In genomic region chr1:236101233-236102200, GRCh38 we compare ENCODE assay signal across 1 cellular context.
TF ChIP-seq lines count a peak whose summit lies in the region.

No MANE protein-coding gene starts in this region.

TF ChIP-seq in HEK293, 187 proteins besides CTCF, POLR2A, EP300 and RAD21 (continued from another document and continues in another):
- TF ChIP-seq ZNF280D (tag by site-specific recombination; IDR thresholded peaks at IDR 0.05) (no peak), OSR2 (tag by site-specific recombination; IDR thresholded peaks at IDR 0.05) (no peak), FEZF1 (tag by site-specific recombination; IDR thresholded peaks at IDR 0.05) (no peak), YY2 (tag by site-specific recombination; IDR thresholded peaks at IDR 0.05) (peak; percentile 48; the same call in 1 of the 2 replicates), ZBTB44 (tag by site-specific recombination; IDR thresholded peaks at IDR 0.05) (no peak), SETDB1 (IDR thresholded peaks at IDR 0.05; ENCODE audit: insufficient read length, low read length) (no peak), ZBTB48 (tag by site-specific recombination; IDR thresholded peaks at IDR 0.05) (0 out of 2 replicates have a peak, but pooled peaks have one; percentile 18), ZNF266 (tag by site-specific recombination; IDR thresholded peaks at IDR 0.05; ENCODE audit: low read depth) (peak; percentile 69; the same call in 1 of the 2 replicates), ZIC2 (tag by site-specific recombination; IDR thresholded peaks at IDR 0.05) (no peak), GLIS1 (tag by site-specific recombination; IDR thresholded peaks at IDR 0.05) (no peak), ZNF639 (tag by site-specific recombination; IDR thresholded peaks at IDR 0.05) (no peak), ZNF768 (tag by site-specific recombination; IDR thresholded peaks at IDR 0.05) (no peak), PRDM1 (tag by site-specific recombination; IDR thresholded peaks at IDR 0.05) (no peak), MZF1 (tag by site-specific recombination; IDR thresholded peaks at IDR 0.05; ENCODE audit: borderline replicate concordance) (no peak), ZNF155 (tag by site-specific recombination; IDR thresholded peaks at IDR 0.05) (peak; percentile 72; the same call in 1 of the 2 replicates), ZNF585B (tag by site-specific recombination; IDR thresholded peaks at IDR 0.05) (no peak), ZNF214 (tag by site-specific recombination; IDR thresholded peaks at IDR 0.05; ENCODE audit: borderline replicate concordance) (no peak), ZNF501 (tag by site-specific recombination; IDR thresholded peaks at IDR 0.05) (no peak), ZNF121 (tag by site-specific recombination; IDR thresholded peaks at IDR 0.05) (no peak), ZBTB10 (tag by site-specific recombination; IDR thresholded peaks at IDR 0.05) (peak; percentile 46; the same call in 1 of the 2 replicates), GLI2 (tag by site-specific recombination; IDR thresholded peaks at IDR 0.05; ENCODE audit: borderline replicate concordance, low read depth) (no peak), ZBTB26 (tag by site-specific recombination; optimal IDR thresholded peaks at IDR 0.05) (peak; percentile 26), ZNF837 (tag by site-specific recombination; IDR thresholded peaks at IDR 0.05) (no peak; the same call in 1 of the 2 replicates), ZNF571 (tag by site-specific recombination; IDR thresholded peaks at IDR 0.05) (peak; percentile 95), ZNF175 (tag by site-specific recombination; IDR thresholded peaks at IDR 0.05) (no peak), HOXC10 (CRISPR knock-in tag; IDR thresholded peaks at IDR 0.05) (no peak), KLF1 (tag by site-specific recombination; IDR thresholded peaks at IDR 0.05) (no peak), ZNF133 (tag by site-specific recombination; IDR thresholded peaks at IDR 0.05) (peak; percentile 30; the same call in 1 of the 2 replicates), ZNF239 (tag by site-specific recombination; IDR thresholded peaks at IDR 0.05) (peak; percentile 51), ELK4 (IDR thresholded peaks at IDR 0.05; ENCODE audit: borderline replicate concordance, low read depth, low read length) (no peak), KLF17 (tag by site-specific recombination; IDR thresholded peaks at IDR 0.05) (no peak), ZNF658 (tag by site-specific recombination; IDR thresholded peaks at IDR 0.05) (peak; percentile 70; the same call in 1 of the 2 replicates), TCF7L2 (IDR thresholded peaks at IDR 0.05; ENCODE audit: borderline replicate concordance, low read depth, low read length) (no peak), ZNF157 (tag by site-specific recombination; IDR thresholded peaks at IDR 0.05) (peak; percentile 71), EGR2 (tag by site-specific recombination; IDR thresholded peaks at IDR 0.05; ENCODE audit: low read depth) (peak; percentile 100), ZNF549 (tag by site-specific recombination; IDR thresholded peaks at IDR 0.05) (no peak), ZNF311 (tag by site-specific recombination; IDR thresholded peaks at IDR 0.05; ENCODE audit: borderline replicate concordance) (peak; percentile 87), ZNF692 (tag by site-specific recombination; IDR thresholded peaks at IDR 0.05) (no peak), ZNF521 (tag by site-specific recombination; IDR thresholded peaks at IDR 0.05) (peak; percentile 53; the same call in 1 of the 2 replicates), ZNF473 (tag by site-specific recombination; IDR thresholded peaks at IDR 0.05) (peak; percentile 91; the same call in 1 of the 2 replicates), TRIM28 (IDR thresholded peaks at IDR 0.05; ENCODE audit: borderline replicate concordance, low read length) (no peak), MEIS1 (CRISPR knock-in tag; IDR thresholded peaks at IDR 0.05; ENCODE audit: borderline replicate concordance) (no peak), ZNF362 (tag by site-specific recombination; IDR thresholded peaks at IDR 0.05) (no peak), ZNF654 (tag by site-specific recombination; IDR thresholded peaks at IDR 0.05; ENCODE audit: low read depth) (no peak), ZNF280C (tag by site-specific recombination; IDR thresholded peaks at IDR 0.05) (peak; percentile 94; the same call in 1 of the 2 replicates), ZNF610 (tag by site-specific recombination; IDR thresholded peaks at IDR 0.05; ENCODE audit: borderline replicate concordance) (no peak), ZSCAN30 (tag by site-specific recombination; IDR thresholded peaks at IDR 0.05) (no peak), ZNF350 (tag by site-specific recombination; IDR thresholded peaks at IDR 0.05) (no peak), ZNF140 (tag by site-specific recombination; IDR thresholded peaks at IDR 0.05) (no peak), ZNF169 (tag by site-specific recombination; IDR thresholded peaks at IDR 0.05) (no peak; the same call in 1 of the 2 replicates)
